ENCODE assay signal across 8 cellular contexts in the genomic region with DNA sequence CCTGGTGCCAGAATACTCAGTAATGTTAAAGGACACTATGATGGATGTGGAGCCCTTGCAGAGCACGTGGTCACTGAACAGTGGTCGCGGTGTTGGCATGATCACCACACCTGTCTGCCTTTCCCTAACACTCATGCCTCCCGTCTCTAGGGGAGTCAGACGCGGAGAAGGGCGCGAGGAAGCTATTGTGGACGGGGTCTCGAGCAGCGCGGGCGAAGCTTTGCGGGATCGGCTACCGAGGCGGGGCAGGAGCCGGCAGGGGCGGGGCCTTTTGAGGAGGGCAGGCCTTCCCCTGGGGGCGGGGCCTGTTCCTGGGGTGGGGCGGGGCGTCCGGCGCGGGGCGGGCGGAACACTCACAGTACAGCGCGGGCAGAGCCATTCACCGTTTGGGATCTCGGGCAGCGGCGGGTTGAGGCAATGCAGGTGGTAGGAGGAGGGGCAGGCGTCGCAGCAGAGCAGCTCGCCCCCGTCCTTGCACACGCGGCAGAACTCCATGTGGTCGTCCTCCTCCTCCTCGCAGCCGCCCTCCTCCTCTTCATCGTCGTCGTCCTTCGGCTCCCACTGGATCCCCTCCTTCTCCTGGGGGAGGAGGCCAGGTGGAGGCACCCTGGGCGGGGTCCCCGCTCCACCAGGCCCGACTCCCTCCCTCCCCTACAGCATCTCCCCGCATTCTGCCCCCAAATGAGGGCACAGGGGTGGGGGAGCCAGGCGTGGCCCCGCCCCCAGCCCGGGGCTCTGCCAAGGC. TPM values are rescaled to one million over a fixed set of nuclear protein-coding genes. Genes with fewer than 3 reads are reported as not detected.
A peak's percentile ranks its signal among the peaks of the same experiment; 100 is the strongest.
DNase-seq lines count a peak whose midpoint lies in the region; ATAC-seq, FAIRE-seq and TF ChIP-seq lines count a peak whose summit lies in the region.

No MANE protein-coding gene starts in this region.

- POLR2A ChIA-PET in Caco-2 (lab: Charles Lee) = no interaction called here

- peak overlapping the region; percentile 32 for H3K4me3 ChIP-seq in Caco-2 (ENCODE audit: low read depth, low read length)
- no peak overlapping the region for H3K4me3 ChIP-seq in prostate gland
- H3K4me3 ChIP-seq in tibial artery = no peak overlapping the region

- H3K9me3 Mint-ChIP-seq in Caco-2 (ENCODE audit: unreplicated experiment) = no peaks in the 10 kb centered on the region

- no peaks in the 10 kb centered on the region for H3K27me3 Mint-ChIP-seq in Caco-2 (ENCODE audit: insufficient read depth, unreplicated experiment)

- H3K4me1 ChIP-seq in Caco-2 (no peaks in the 10 kb centered on the region), prostate gland (replicated peaks) (no peaks in the 10 kb centered on the region), tibial artery (peaks cover 0 to 8% (median 4%) of the 10 kb centered on the region in 4 donors)

- no peak overlapping the region for H3K27ac Mint-ChIP-seq in Caco-2 (ENCODE audit: unreplicated experiment)

- H3K36me3 Mint-ChIP-seq in Caco-2 (ENCODE audit: insufficient read depth, unreplicated experiment) = no peaks in the 10 kb centered on the region

- CTCF ChIA-PET in Caco-2 (lab: Charles Lee) = interaction anchor here (0.7 kb wide), 1 partner anchor 292 kb away, joined by 4 read pairs; no protein-coding TSS in a partner anchor

- H3K36me3 ChIP-seq in Caco-2 (ENCODE audit: control insufficient read depth, insufficient read depth, low read length) = no peaks in the 10 kb centered on the region
- H3K36me3 ChIP-seq in prostate gland = no peaks in the 10 kb centered on the region
- no peaks in the 10 kb centered on the region for H3K36me3 ChIP-seq in tibial artery

- FAIRE-seq in RCC 7860 (lab: Jason Lieb, UNC) = no peak

- ATAC-seq in esophagus mucosa = peak; percentile 80
- ATAC-seq in HG02973 (IDR thresholded peaks at IDR 0.05; ENCODE audit: unreplicated experiment) = no peak

- no peak for TF ChIP-seq POLR2A in prostate gland (IDR thresholded peaks at IDR 0.05)

- H3K4me3 Mint-ChIP-seq in Caco-2 (ENCODE audit: unreplicated experiment) = peak overlapping the region; percentile 64

- H3K27ac ChIP-seq in prostate gland (no peak overlapping the region), tibial artery (no peak overlapping the region)

- BruUV-seq in Caco-2 (replicated peaks; lab: Mats Ljungman, UMichigan) = no TSS peak

- no peaks in the 10 kb centered on the region for H3K4me1 Mint-ChIP-seq in Caco-2 (ENCODE audit: low read depth, unreplicated experiment)

- 5% methylated on average over 52 of the region's 53 CpGs for WGBS in prostate gland

- intact Hi-C loops in Caco-2 (cut with micrococcal nuclease; ENCODE audit: unreplicated experiment) = no loop called here
- intact Hi-C loops in prostate gland (cut with DNase I) = no loop called here
- intact Hi-C loops in tibial artery (cut with DNase I; ENCODE audit: low total_unique reads) = no loop called here

- DNase-seq in Caco-2 = peak; percentile 77
- DNase-seq in NCI-H1417 (lab: John Stamatoyannopoulos, UW) = peak; percentile 74 to 83 (median 82)
- DNase-seq in activated T-cell treated with anti-CD3 and anti-CD28 coated beads for 1 hour (ENCODE audit: low read depth) = peak; percentile 64
- DNase-seq in prostate gland (ENCODE audit: low spot score) = peak; percentile 27
- DNase-seq in RCC 7860 (ENCODE audit: low spot score) = no peak
- no peak for DNase-seq in tibial artery

- H3K27me3 ChIP-seq in Caco-2 (replicated peaks; ENCODE audit: control insufficient read depth, insufficient read depth, low read length) (no peaks in the 10 kb centered on the region), prostate gland (replicated peaks; ENCODE audit: insufficient read depth) (peaks cover 10% of the 10 kb centered on the region), tibial artery (peaks cover 0 to 49% of the 10 kb centered on the region in 2 donors)

- H3K9me3 ChIP-seq in Caco-2 (no peaks in the 10 kb centered on the region), prostate gland (no peaks in the 10 kb centered on the region), tibial artery (no peaks in the 10 kb centered on the region)

- TF ChIP-seq CTCF in Caco-2 (IDR thresholded peaks at IDR 0.05; ENCODE audit: insufficient read depth in 1 of 2, low read depth in 1 of 2, low read length in 1 of 2, severe bottlenecking in 1 of 2, unreplicated experiment in 1 of 2) (no peak), prostate gland (IDR thresholded peaks at IDR 0.05) (no peak), tibial artery (IDR thresholded peaks at IDR 0.05) (no peak)

RNA-seq across cellular contexts. Expression of gene CHD5, which starts 31.5 kb away (rescaled TPM):
- total RNA-seq in Caco-2 (2022) (0.39 and 0.44 TPM in 2 replicates), esophagus mucosa (0.04 TPM), prostate gland (10 to 100 TPM in 1 of 2 donors, 1 to 10 TPM in 1; 4.9 to 17.0 TPM)

RNA-seq across cellular contexts. Expression of gene RPL22, which starts 50.7 kb away (rescaled TPM):
- 406 and 418 TPM in 2 replicates for total RNA-seq in Caco-2 (2022)
- 439 TPM for total RNA-seq in esophagus mucosa
- total RNA-seq in prostate gland = 100 to 1,000 TPM; 121 to 213 TPM

RNA-seq across cellular contexts. Expression of gene RNF207, which starts 57.2 kb away (rescaled TPM):
- 26.1 and 27.4 TPM in 2 replicates for total RNA-seq in Caco-2 (2022)
- total RNA-seq in esophagus mucosa = 10.8 TPM
- total RNA-seq in prostate gland = 10 to 100 TPM; 45.7 to 47.4 TPM

Comparison
In these comparisons a context has a peak if more than half of its experiments do, and no peak if none do; other contexts are left out.
1. DNase-seq: peak in Caco-2 (2 of 2), NCI-H1417 (3 of 3), activated T-cell treated with anti-CD3 and anti-CD28 coated beads for 1 hour (single experiment) and prostate gland (single experiment); none in RCC 7860 (single experiment) and tibial artery (0 of 2).